9 cellular contexts compared by ENCODE assay signal in the genomic region with DNA sequence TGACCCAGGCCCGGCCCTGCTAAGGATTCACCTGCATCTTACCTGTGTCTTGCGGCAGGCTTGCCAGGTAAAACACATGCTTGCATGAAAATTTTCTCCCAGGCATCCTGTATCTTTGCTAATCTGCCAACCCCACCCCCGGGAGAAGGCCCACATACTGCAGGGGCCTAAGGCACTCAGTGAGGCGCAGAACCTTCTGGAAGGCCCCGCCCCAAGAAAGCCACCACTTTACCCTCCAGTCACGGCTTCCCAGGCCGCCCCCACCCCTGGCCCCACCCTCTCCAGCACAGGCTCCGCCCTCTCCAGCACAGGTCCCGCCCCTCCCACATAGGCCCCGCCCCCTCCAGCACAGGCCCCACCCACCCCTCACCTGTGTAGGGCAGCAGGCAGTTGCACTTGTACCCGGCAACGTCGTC. TPM values are rescaled to one million over a fixed set of nuclear protein-coding genes. Genes with fewer than 3 reads are reported as not detected.
DNase-seq lines count a peak whose midpoint lies in the region; ATAC-seq, FAIRE-seq and TF ChIP-seq lines count a peak whose summit lies in the region.
"Had no signal": no experiment of that assay in that cellular context is flagged by ENCODE, and none has a peak within 500 bp of the region (broad histone marks: within the 10 kb centered on the region; RNA-seq: fewer than 3 reads in every experiment).

No MANE protein-coding gene starts in this region.

- peak; percentile 50 for ATAC-seq in activated CD8-positive, alpha-beta T cell treated with anti-CD3 and anti-CD28 coated beads, Interleukin-2, amount 10 ng/mL, durations not matched to agents 7 days and 5 days
- peak; percentile 63 to 66 for ATAC-seq in stimulated activated naive B cell treated with anti-CD40 and anti-IgM and Interleukin-4, amounts not matched to agents 10 μg/mL and 1 μg/mL and 100 μg/mL, for 72 hours (replicated peaks)
- no peak for ATAC-seq in HG02571 (IDR thresholded peaks at IDR 0.05; ENCODE audit: unreplicated experiment)
- no peak for ATAC-seq in HG02970 (IDR thresholded peaks at IDR 0.05; ENCODE audit: low FRiP score, unreplicated experiment)
- ATAC-seq in HG03342 (IDR thresholded peaks at IDR 0.05; ENCODE audit: unreplicated experiment): no peak

- no peaks in the 10 kb centered on the region for H3K4me1 Mint-ChIP-seq in activated CD8-positive, alpha-beta T cell treated with anti-CD3 and anti-CD28 coated beads, Interleukin-2, amount 10 ng/mL, durations not matched to agents 7 days and 5 days (ENCODE audit: low read depth)
- no peaks in the 10 kb centered on the region for H3K4me1 Mint-ChIP-seq in stimulated activated naive B cell treated with anti-CD40 and anti-IgM and Interleukin-4, amounts not matched to agents 10 μg/mL and 1 μg/mL and 100 μg/mL, for 72 hours

- no peaks in the 10 kb centered on the region for H3K9me3 ChIP-seq in right atrium auricular region

- no peak overlapping the region for H3K4me3 ChIP-seq in right atrium auricular region
- H3K4me3 ChIP-seq: cardiac muscle cell had no signal

- FAIRE-seq in H54 (lab: Jason Lieb, UNC): no peak

- H3K27ac Mint-ChIP-seq in activated CD8-positive, alpha-beta T cell treated with anti-CD3 and anti-CD28 coated beads, Interleukin-2, amount 10 ng/mL, durations not matched to agents 7 days and 5 days: no peak overlapping the region
- no peak overlapping the region for H3K27ac Mint-ChIP-seq in stimulated activated naive B cell treated with anti-CD40 and anti-IgM and Interleukin-4, amounts not matched to agents 10 μg/mL and 1 μg/mL and 100 μg/mL, for 72 hours

- H3K27me3 Mint-ChIP-seq in activated CD8-positive, alpha-beta T cell treated with anti-CD3 and anti-CD28 coated beads, Interleukin-2, amount 10 ng/mL, durations not matched to agents 7 days and 5 days (ENCODE audit: low read depth): no peaks in the 10 kb centered on the region
- H3K27me3 Mint-ChIP-seq in stimulated activated naive B cell treated with anti-CD40 and anti-IgM and Interleukin-4, amounts not matched to agents 10 μg/mL and 1 μg/mL and 100 μg/mL, for 72 hours: no peaks in the 10 kb centered on the region

- no peak for TF ChIP-seq CTCF in right atrium auricular region (IDR thresholded peaks at IDR 0.05)

- no peaks in the 10 kb centered on the region for H3K27me3 ChIP-seq in right atrium auricular region
- H3K27me3 ChIP-seq: cardiac muscle cell had no signal

- no peaks in the 10 kb centered on the region for H3K9me3 Mint-ChIP-seq in activated CD8-positive, alpha-beta T cell treated with anti-CD3 and anti-CD28 coated beads, Interleukin-2, amount 10 ng/mL, durations not matched to agents 7 days and 5 days (ENCODE audit: insufficient read depth)
- H3K9me3 Mint-ChIP-seq in stimulated activated naive B cell treated with anti-CD40 and anti-IgM and Interleukin-4, amounts not matched to agents 10 μg/mL and 1 μg/mL and 100 μg/mL, for 72 hours: no peaks in the 10 kb centered on the region

- TF ChIP-seq POLR2A in H54 (IDR thresholded peaks at IDR 0.05; ENCODE audit: low read depth, low read length): no peak

- POLR2A ChIA-PET in activated CD8-positive, alpha-beta T cell treated with anti-CD3 and anti-CD28 coated beads, Interleukin-2, amount 10 ng/mL, durations not matched to agents 7 days and 5 days (lab: Charles Lee): no interaction called here

- H3K36me3 ChIP-seq in right atrium auricular region: peaks cover 62% of the 10 kb centered on the region

- CTCF ChIA-PET in activated CD8-positive, alpha-beta T cell treated with anti-CD3 and anti-CD28 coated beads, Interleukin-2, amount 10 ng/mL, durations not matched to agents 7 days and 5 days (lab: Charles Lee): no interaction called here

- H3K4me3 Mint-ChIP-seq in activated CD8-positive, alpha-beta T cell treated with anti-CD3 and anti-CD28 coated beads, Interleukin-2, amount 10 ng/mL, durations not matched to agents 7 days and 5 days: no peak overlapping the region
- H3K4me3 Mint-ChIP-seq in stimulated activated naive B cell treated with anti-CD40 and anti-IgM and Interleukin-4, amounts not matched to agents 10 μg/mL and 1 μg/mL and 100 μg/mL, for 72 hours: no peak overlapping the region

- peak; percentile 72 for DNase-seq in H54 (ENCODE audit: insufficient read length, low spot score)
- peak; percentile 38 for DNase-seq in activated CD8-positive, alpha-beta T cell treated with anti-CD3 and anti-CD28 coated beads, Interleukin-2, amount 10 ng/mL, durations not matched to agents 7 days and 5 days
- no peak for DNase-seq in right atrium auricular region (ENCODE audit: low spot score)
- DNase-seq in stimulated activated naive B cell treated with anti-CD40 and anti-IgM and Interleukin-4, amounts not matched to agents 10 μg/mL and 1 μg/mL and 100 μg/mL, for 72 hours: no peak
- no peak for DNase-seq in DMS 273 (lab: John Stamatoyannopoulos, UW; ENCODE audit: unreplicated experiment)

- H3K36me3 Mint-ChIP-seq in activated CD8-positive, alpha-beta T cell treated with anti-CD3 and anti-CD28 coated beads, Interleukin-2, amount 10 ng/mL, durations not matched to agents 7 days and 5 days (ENCODE audit: low read depth): peaks cover 24% of the 10 kb centered on the region
- H3K36me3 Mint-ChIP-seq in stimulated activated naive B cell treated with anti-CD40 and anti-IgM and Interleukin-4, amounts not matched to agents 10 μg/mL and 1 μg/mL and 100 μg/mL, for 72 hours: peaks cover 33 to 38% of the 10 kb centered on the region in 2 donors

- H3K4me1 ChIP-seq in right atrium auricular region: peaks cover 0 to 27% of the 10 kb centered on the region in 2 donors

- H3K27ac ChIP-seq in right atrium auricular region: peak overlapping the region; percentile 72 to 78
- H3K27ac ChIP-seq: cardiac muscle cell had no signal

RNA-seq across cellular contexts. Expression of a gene that starts 29.8 kb away (rescaled TPM):
- total RNA-seq in activated CD8-positive, alpha-beta T cell treated with anti-CD3 and anti-CD28 coated beads, Interleukin-2, amount 10 ng/mL, durations not matched to agents 7 days and 5 days: 10 to 100 TPM; 86.8 to 89.2 TPM
- total RNA-seq in right atrium auricular region: 10 to 100 TPM; 32.6 to 41.6 TPM

RNA-seq across cellular contexts. Expression of a gene that starts 33.2 kb away (rescaled TPM):
- total RNA-seq in activated CD8-positive, alpha-beta T cell treated with anti-CD3 and anti-CD28 coated beads, Interleukin-2, amount 10 ng/mL, durations not matched to agents 7 days and 5 days: 10 to 100 TPM; 86.6 to 94.1 TPM
- 10 to 100 TPM; 14.2 to 39.7 TPM for total RNA-seq in right atrium auricular region

Comparison
In these comparisons a context has a peak if more than half of its experiments do, and no peak if none do; other contexts are left out.
1. DNase-seq: peak in H54 (single experiment) and activated CD8-positive, alpha-beta T cell treated with anti-CD3 and anti-CD28 coated beads, Interleukin-2, amount 10 ng/mL, durations not matched to agents 7 days and 5 days (single experiment); none in right atrium auricular region (single experiment), stimulated activated naive B cell treated with anti-CD40 and anti-IgM and Interleukin-4, amounts not matched to agents 10 μg/mL and 1 μg/mL and 100 μg/mL, for 72 hours (single experiment) and DMS 273 (single experiment).
2. ATAC-seq: peak in activated CD8-positive, alpha-beta T cell treated with anti-CD3 and anti-CD28 coated beads, Interleukin-2, amount 10 ng/mL, durations not matched to agents 7 days and 5 days (single experiment) and stimulated activated naive B cell treated with anti-CD40 and anti-IgM and Interleukin-4, amounts not matched to agents 10 μg/mL and 1 μg/mL and 100 μg/mL, for 72 hours (2 of 2); none in HG02571 (single experiment), HG02970 (single experiment) and HG03342 (single experiment).